ENCODE assay signal across 8 cellular contexts in genomic region chr1:112675728-112676381, GRCh38. TPM values are rescaled to one million over a fixed set of nuclear protein-coding genes. Genes with fewer than 3 reads are reported as not detected.
DNase-seq lines count a peak whose midpoint lies in the region; ATAC-seq and TF ChIP-seq lines count a peak whose summit lies in the region.

No MANE protein-coding gene starts in this region.

- H3K9me3 ChIP-seq in T-helper 17 cell (ENCODE audit: control insufficient read depth, low read length, poor library complexity, severe bottlenecking), result no peaks in the 10 kb centered on the region
- H3K9me3 ChIP-seq in gastrocnemius medialis, result no peaks in the 10 kb centered on the region

- H3K27ac ChIP-seq in gastrocnemius medialis, result peak overlapping the region; percentile 75 to 84 (median 80)

- H3K27ac Mint-ChIP-seq in T-helper 17 cell, result peak overlapping the region; percentile 99

- H3K4me1 ChIP-seq in gastrocnemius medialis, result peaks cover 14 to 18% of the 10 kb centered on the region in 2 donors

- no peak for ATAC-seq in T-helper 17 cell
- ATAC-seq in gastrocnemius medialis, result no peak
- no peak for ATAC-seq in HG03520 (IDR thresholded peaks at IDR 0.05; ENCODE audit: unreplicated experiment)
- ATAC-seq in HG03378 (IDR thresholded peaks at IDR 0.05; ENCODE audit: unreplicated experiment), result no peak

- peak overlapping the region; percentile 85 for H3K4me3 Mint-ChIP-seq in T-helper 17 cell

- in situ Hi-C loops in gastrocnemius medialis (cut with MboI; ENCODE audit: low sequenced_read_pairs in 4 of 4), result no loop called here

- H3K36me3 ChIP-seq in gastrocnemius medialis, result peaks cover 0 to 19% of the 10 kb centered on the region in 2 donors

- TF ChIP-seq CTCF in GM12865 (IDR thresholded peaks at IDR 0.05; ENCODE audit: insufficient read depth, low read depth, low read length, missing control alignments) (no peak), foreskin fibroblast (IDR thresholded peaks at IDR 0.05; ENCODE audit: low read depth, low read length) (no peak), gastrocnemius medialis (IDR thresholded peaks at IDR 0.05 in 4 of 5, conservative IDR thresholded peaks at IDR 0.05 in 1 of 5) (no peak)

- peaks cover 6% of the 10 kb centered on the region for H3K36me3 Mint-ChIP-seq in T-helper 17 cell (ENCODE audit: low read depth)

- H3K4me1 Mint-ChIP-seq in T-helper 17 cell, result peaks cover 57% of the 10 kb centered on the region

- DNase-seq in GM12865 (ENCODE audit: low read depth), result no peak
- DNase-seq in T-helper 17 cell, result no peak
- DNase-seq in foreskin fibroblast, result no peak
- no peak for DNase-seq in gastrocnemius medialis
- no peak for DNase-seq in T1000 (lab: John Stamatoyannopoulos, UW)
- DNase-seq in SKM-1 treated with dmso at 0.1 percent for 144 hours (lab: John Stamatoyannopoulos, UW; ENCODE audit: unreplicated experiment), result no peak

- H3K27me3 Mint-ChIP-seq in T-helper 17 cell, result no peaks in the 10 kb centered on the region

- TF ChIP-seq POLR2A in gastrocnemius medialis (IDR thresholded peaks at IDR 0.05), result no peak

- intact Hi-C loops in gastrocnemius medialis (cut with DNase I; ENCODE audit: low total_unique reads), result loop anchor here (2.0 kb wide), 1 partner anchor 25 kb away; no protein-coding TSS in a partner anchor

- H3K27me3 ChIP-seq in gastrocnemius medialis, result no peaks in the 10 kb centered on the region

- H3K4me3 ChIP-seq in GM12865 (ENCODE audit: low read depth, low read length) (peak overlapping the region; percentile 90), foreskin fibroblast (ENCODE audit: low read depth in 1 of 2, low read length in 2 of 2) (peak overlapping the region; percentile 79 to 87), gastrocnemius medialis (peak overlapping the region; percentile 62 to 89 (median 78))

RNA-seq across cellular contexts. Expression of gene MOV10, which starts 1.4 kb away (rescaled TPM):
- total RNA-seq in T-helper 17 cell (10 to 100 TPM; 72.5 to 72.7 TPM), gastrocnemius medialis (1 to 10 TPM; 2.8 to 7.2 (median 4.8) TPM)

RNA-seq across cellular contexts. Expression of gene RHOC, which starts 31.1 kb away (rescaled TPM):
- total RNA-seq in T-helper 17 cell (10 to 100 TPM; 16.9 to 34.4 TPM), gastrocnemius medialis (10 to 100 TPM; 33.1 to 86.5 (median 64.3) TPM)

RNA-seq across cellular contexts. Expression of gene PPM1J, which starts 39.3 kb away (rescaled TPM):
- total RNA-seq in T-helper 17 cell (under 1 TPM; 0.20 to 0.42 TPM), gastrocnemius medialis (1 to 10 TPM; 4.2 to 5.4 (median 4.8) TPM)

RNA-seq across cellular contexts. Expression of gene CAPZA1, which starts 56.2 kb away (rescaled TPM):
- total RNA-seq in T-helper 17 cell (100 to 1,000 TPM; 203 to 224 TPM), gastrocnemius medialis (10 to 100 TPM; 27.1 to 58.1 (median 35.2) TPM)

RNA-seq across cellular contexts. Expression of gene ST7L, which starts 56.9 kb away (rescaled TPM):
- 10 to 100 TPM; 18.0 to 21.2 TPM for total RNA-seq in T-helper 17 cell
- 10 to 100 TPM in 3 of 4 donors, 1 to 10 TPM in 1; 9.6 to 16.7 (median 15.0) TPM for total RNA-seq in gastrocnemius medialis

Comparison
In these comparisons a context has a peak if more than half of its experiments do, and no peak if none do; other contexts are left out.
1. RNA of gene MOV10, which starts 1.4 kb away (total RNA-seq): 72.5 to 72.7 TPM in T-helper 17 cell; 2.8 to 7.2 TPM in gastrocnemius medialis; every median in the first group is over 4 times any median in the second.
2. Peak in every context shown above with its lines, with median percentiles within 50 percentile points of each other: H3K4me3 ChIP-seq.